1 cellular context compared by ENCODE assay signal in the genomic region with DNA sequence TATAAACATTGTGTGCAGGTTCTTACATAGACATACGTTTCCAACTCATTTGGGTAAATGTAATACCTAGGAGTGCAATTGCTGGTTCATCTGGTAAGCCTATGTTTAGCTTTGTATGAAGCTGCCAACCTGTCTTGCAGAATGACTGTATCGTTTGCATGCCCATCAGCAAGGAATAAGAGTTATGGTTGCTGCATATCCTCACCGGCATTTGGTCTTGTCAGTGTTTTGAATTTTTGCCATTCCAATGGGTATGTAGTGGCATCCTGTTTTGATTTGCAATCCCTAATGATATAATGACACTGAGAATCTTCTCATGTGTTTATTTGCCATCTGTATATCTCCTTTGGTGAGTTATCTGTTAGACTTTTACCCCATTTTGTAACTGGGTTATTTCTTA.
TF ChIP-seq lines count a peak whose summit lies in the region.

No MANE protein-coding gene starts in this region.

TF ChIP-seq in GM23338, 12 proteins besides CTCF, POLR2A, EP300 and RAD21 (continued from another document):
- TF ChIP-seq, protein P1, sequence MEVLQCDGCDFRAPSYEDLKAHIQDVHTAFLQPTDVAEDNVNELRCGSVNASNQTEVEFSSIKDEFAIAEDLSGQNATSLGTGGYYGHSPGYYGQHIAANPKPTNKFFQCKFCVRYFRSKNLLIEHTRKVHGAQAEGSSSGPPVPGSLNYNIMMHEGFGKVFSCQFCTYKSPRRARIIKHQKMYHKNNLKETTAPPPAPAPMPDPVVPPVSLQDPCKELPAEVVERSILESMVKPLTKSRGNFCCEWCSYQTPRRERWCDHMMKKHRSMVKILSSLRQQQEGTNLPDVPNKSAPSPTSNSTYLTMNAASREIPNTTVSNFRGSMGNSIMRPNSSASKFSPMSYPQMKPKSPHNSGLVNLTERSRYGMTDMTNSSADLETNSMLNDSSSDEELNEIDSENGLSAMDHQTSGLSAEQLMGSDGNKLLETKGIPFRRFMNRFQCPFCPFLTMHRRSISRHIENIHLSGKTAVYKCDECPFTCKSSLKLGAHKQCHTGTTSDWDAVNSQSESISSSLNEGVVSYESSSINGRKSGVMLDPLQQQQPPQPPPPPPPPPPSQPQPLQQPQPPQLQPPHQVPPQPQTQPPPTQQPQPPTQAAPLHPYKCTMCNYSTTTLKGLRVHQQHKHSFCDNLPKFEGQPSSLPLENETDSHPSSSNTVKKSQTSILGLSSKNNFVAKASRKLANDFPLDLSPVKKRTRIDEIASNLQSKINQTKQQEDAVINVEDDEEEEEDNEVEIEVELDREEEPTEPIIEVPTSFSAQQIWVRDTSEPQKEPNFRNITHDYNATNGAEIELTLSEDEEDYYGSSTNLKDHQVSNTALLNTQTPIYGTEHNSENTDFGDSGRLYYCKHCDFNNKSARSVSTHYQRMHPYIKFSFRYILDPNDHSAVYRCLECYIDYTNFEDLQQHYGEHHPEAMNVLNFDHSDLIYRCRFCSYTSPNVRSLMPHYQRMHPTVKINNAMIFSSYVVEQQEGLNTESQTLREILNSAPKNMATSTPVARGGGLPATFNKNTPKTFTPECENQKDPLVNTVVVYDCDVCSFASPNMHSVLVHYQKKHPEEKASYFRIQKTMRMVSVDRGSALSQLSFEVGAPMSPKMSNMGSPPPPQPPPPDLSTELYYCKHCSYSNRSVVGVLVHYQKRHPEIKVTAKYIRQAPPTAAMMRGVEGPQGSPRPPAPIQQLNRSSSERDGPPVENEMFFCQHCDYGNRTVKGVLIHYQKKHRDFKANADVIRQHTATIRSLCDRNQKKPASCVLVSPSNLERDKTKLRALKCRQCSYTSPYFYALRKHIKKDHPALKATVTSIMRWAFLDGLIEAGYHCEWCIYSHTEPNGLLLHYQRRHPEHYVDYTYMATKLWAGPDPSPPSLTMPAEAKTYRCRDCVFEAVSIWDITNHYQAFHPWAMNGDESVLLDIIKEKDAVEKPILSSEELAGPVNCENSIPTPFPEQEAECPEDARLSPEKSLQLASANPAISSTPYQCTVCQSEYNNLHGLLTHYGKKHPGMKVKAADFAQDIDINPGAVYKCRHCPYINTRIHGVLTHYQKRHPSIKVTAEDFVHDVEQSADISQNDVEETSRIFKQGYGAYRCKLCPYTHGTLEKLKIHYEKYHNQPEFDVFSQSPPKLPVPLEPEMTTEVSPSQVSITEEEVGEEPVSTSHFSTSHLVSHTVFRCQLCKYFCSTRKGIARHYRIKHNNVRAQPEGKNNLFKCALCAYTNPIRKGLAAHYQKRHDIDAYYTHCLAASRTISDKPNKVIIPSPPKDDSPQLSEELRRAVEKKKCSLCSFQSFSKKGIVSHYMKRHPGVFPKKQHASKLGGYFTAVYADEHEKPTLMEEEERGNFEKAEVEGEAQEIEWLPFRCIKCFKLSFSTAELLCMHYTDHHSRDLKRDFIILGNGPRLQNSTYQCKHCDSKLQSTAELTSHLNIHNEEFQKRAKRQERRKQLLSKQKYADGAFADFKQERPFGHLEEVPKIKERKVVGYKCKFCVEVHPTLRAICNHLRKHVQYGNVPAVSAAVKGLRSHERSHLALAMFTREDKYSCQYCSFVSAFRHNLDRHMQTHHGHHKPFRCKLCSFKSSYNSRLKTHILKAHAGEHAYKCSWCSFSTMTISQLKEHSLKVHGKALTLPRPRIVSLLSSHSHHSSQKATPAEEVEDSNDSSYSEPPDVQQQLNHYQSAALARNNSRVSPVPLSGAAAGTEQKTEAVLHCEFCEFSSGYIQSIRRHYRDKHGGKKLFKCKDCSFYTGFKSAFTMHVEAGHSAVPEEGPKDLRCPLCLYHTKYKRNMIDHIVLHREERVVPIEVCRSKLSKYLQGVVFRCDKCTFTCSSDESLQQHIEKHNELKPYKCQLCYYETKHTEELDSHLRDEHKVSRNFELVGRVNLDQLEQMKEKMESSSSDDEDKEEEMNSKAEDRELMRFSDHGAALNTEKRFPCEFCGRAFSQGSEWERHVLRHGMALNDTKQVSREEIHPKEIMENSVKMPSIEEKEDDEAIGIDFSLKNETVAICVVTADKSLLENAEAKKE (CRISPR knock-in tag; IDR thresholded peaks at IDR 0.05), result no peak
- TF ChIP-seq, protein P2, sequence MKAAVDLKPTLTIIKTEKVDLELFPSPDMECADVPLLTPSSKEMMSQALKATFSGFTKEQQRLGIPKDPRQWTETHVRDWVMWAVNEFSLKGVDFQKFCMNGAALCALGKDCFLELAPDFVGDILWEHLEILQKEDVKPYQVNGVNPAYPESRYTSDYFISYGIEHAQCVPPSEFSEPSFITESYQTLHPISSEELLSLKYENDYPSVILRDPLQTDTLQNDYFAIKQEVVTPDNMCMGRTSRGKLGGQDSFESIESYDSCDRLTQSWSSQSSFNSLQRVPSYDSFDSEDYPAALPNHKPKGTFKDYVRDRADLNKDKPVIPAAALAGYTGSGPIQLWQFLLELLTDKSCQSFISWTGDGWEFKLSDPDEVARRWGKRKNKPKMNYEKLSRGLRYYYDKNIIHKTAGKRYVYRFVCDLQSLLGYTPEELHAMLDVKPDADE (IDR thresholded peaks at IDR 0.05), result no peak
- TF ChIP-seq ZNF331 (CRISPR knock-in tag; IDR thresholded peaks at IDR 0.05; ENCODE audit: low read depth), result no peak
- TF ChIP-seq EZH2phosphoT487 (IDR thresholded peaks at IDR 0.05; ENCODE audit: unreplicated experiment), result no peak
- no peak for TF ChIP-seq EZH2 (IDR thresholded peaks at IDR 0.05; ENCODE audit: low read depth, unreplicated experiment)
